Comparison of ENCODE assay signal across 11 cellular contexts in genomic region chr1:178933709-178934573, GRCh38.
DNase-seq lines count a peak whose midpoint lies in the region; ATAC-seq and TF ChIP-seq lines count a peak whose summit lies in the region.
"Had no signal": no experiment of that assay in that cellular context is flagged by ENCODE, and none has a peak within 500 bp of the region (broad histone marks: within the 10 kb centered on the region; RNA-seq: fewer than 3 reads in every experiment).

No MANE protein-coding gene starts in this region.

- H3K9me3 ChIP-seq in gastroesophageal sphincter: no peaks in the 10 kb centered on the region
- no peaks in the 10 kb centered on the region for H3K9me3 ChIP-seq in skeletal muscle tissue (ENCODE audit: control insufficient read depth in 3 of 3, low read length in 3 of 3)

- TF ChIP-seq CTCF in gastroesophageal sphincter (IDR thresholded peaks at IDR 0.05): no peak

- intact Hi-C loops in activated T-helper 1 cell treated with anti-CD3 and anti-CD28 coated beads, Interleukin-12 subunit alpha, Interleukin-12 subunit beta, Interleukin-2, Interleukin-4 antibody, amounts not matched to agents 30 ng/mL and 10 ng/mL and 1 ng/mL, durations not matched to agents 14 hours and 24 hours and 36 hours (cut with micrococcal nuclease): no loop called here

- H3K4me1 Mint-ChIP-seq in activated T-helper 1 cell treated with anti-CD3 and anti-CD28 coated beads, Interleukin-12 subunit alpha, Interleukin-12 subunit beta, Interleukin-2, Interleukin-4 antibody, amounts not matched to agents 30 ng/mL and 10 ng/mL and 1 ng/mL, durations not matched to agents 14 hours and 24 hours and 36 hours (ENCODE audit: low read depth): no peaks in the 10 kb centered on the region

- no peak overlapping the region for H3K4me3 Mint-ChIP-seq in activated T-helper 1 cell treated with anti-CD3 and anti-CD28 coated beads, Interleukin-12 subunit alpha, Interleukin-12 subunit beta, Interleukin-2, Interleukin-4 antibody, amounts not matched to agents 30 ng/mL and 10 ng/mL and 1 ng/mL, durations not matched to agents 14 hours and 24 hours and 36 hours

- H3K4me1 ChIP-seq in gastroesophageal sphincter (peaks cover 32 to 95% (median 53%) of the 10 kb centered on the region in 3 donors), skeletal muscle tissue (ENCODE audit: control insufficient read depth in 3 of 3, insufficient read depth in 3 of 3, low read length in 3 of 3) (peaks cover 25 to 34% (median 32%) of the 10 kb centered on the region in 3 donors)

- TF ChIP-seq EP300 in gastroesophageal sphincter (IDR thresholded peaks at IDR 0.05): no peak

- H3K9me3 Mint-ChIP-seq in activated T-helper 1 cell treated with anti-CD3 and anti-CD28 coated beads, Interleukin-12 subunit alpha, Interleukin-12 subunit beta, Interleukin-2, Interleukin-4 antibody, amounts not matched to agents 30 ng/mL and 10 ng/mL and 1 ng/mL, durations not matched to agents 14 hours and 24 hours and 36 hours: no peaks in the 10 kb centered on the region

- peaks cover 8% of the 10 kb centered on the region for H3K27me3 Mint-ChIP-seq in activated T-helper 1 cell treated with anti-CD3 and anti-CD28 coated beads, Interleukin-12 subunit alpha, Interleukin-12 subunit beta, Interleukin-2, Interleukin-4 antibody, amounts not matched to agents 30 ng/mL and 10 ng/mL and 1 ng/mL, durations not matched to agents 14 hours and 24 hours and 36 hours (ENCODE audit: insufficient read depth)

- no peaks in the 10 kb centered on the region for H3K27me3 ChIP-seq in gastroesophageal sphincter
- H3K27me3 ChIP-seq in skeletal muscle tissue (ENCODE audit: control insufficient read depth in 3 of 3, insufficient read depth in 3 of 3, low read length in 3 of 3): no peaks in the 10 kb centered on the region

- 66 to 89% methylated on average over 3 to 5 of the region's 6 CpGs for WGBS in gastroesophageal sphincter (ENCODE audit: low coverage in 1 of 2), 2 donors

- TF ChIP-seq POLR2A in gastroesophageal sphincter (IDR thresholded peaks at IDR 0.05): no peak

- no peaks in the 10 kb centered on the region for H3K36me3 Mint-ChIP-seq in activated T-helper 1 cell treated with anti-CD3 and anti-CD28 coated beads, Interleukin-12 subunit alpha, Interleukin-12 subunit beta, Interleukin-2, Interleukin-4 antibody, amounts not matched to agents 30 ng/mL and 10 ng/mL and 1 ng/mL, durations not matched to agents 14 hours and 24 hours and 36 hours (ENCODE audit: low read depth)

- H3K9ac ChIP-seq in skeletal muscle tissue (ENCODE audit: low read depth in 1 of 3, low read length in 3 of 3): no peak overlapping the region

- H3K4me3 ChIP-seq in gastroesophageal sphincter (no peak overlapping the region), skeletal muscle tissue (ENCODE audit: low read length in 3 of 3) (no peak overlapping the region)
- H3K4me3 ChIP-seq: smooth muscle cell had no signal

- ATAC-seq in GM18868 (IDR thresholded peaks at IDR 0.05; ENCODE audit: unreplicated experiment) (peak; percentile 50), gastroesophageal sphincter (no peak), HG03135 (IDR thresholded peaks at IDR 0.05; ENCODE audit: unreplicated experiment) (no peak)

- no peak overlapping the region for H3K27ac Mint-ChIP-seq in activated T-helper 1 cell treated with anti-CD3 and anti-CD28 coated beads, Interleukin-12 subunit alpha, Interleukin-12 subunit beta, Interleukin-2, Interleukin-4 antibody, amounts not matched to agents 30 ng/mL and 10 ng/mL and 1 ng/mL, durations not matched to agents 14 hours and 24 hours and 36 hours

- DNase-seq in NOMO-1 treated with dmso at 0.1 percent for 144 hours (lab: John Stamatoyannopoulos, UW; ENCODE audit: unreplicated experiment) (peak; percentile 50), hepatic stellate cell (ENCODE audit: low spot score) (no peak), HUDEP-2 (lab: John Stamatoyannopoulos, UW; ENCODE audit: unreplicated experiment in 76 of 76) (no peak)
- no peak for DNase-seq in activated T-helper 1 cell treated with anti-CD3 and anti-CD28 coated beads, Interleukin-12 subunit alpha, Interleukin-12 subunit beta, Interleukin-2, Interleukin-4 antibody, amounts not matched to agents 30 ng/mL and 10 ng/mL and 1 ng/mL, durations not matched to agents 14 hours and 24 hours and 36 hours (ENCODE audit: low spot score)
- DNase-seq: NCI-H1105 treated with DMSO at 0.1 percent for 48 hours, NCI-H526 treated with DMSO at 0.1 percent for 48 hours had no signal

- H3K36me3 ChIP-seq in gastroesophageal sphincter (no peaks in the 10 kb centered on the region), skeletal muscle tissue (ENCODE audit: control insufficient read depth in 3 of 3, insufficient read depth in 3 of 3, low read length in 3 of 3) (no peaks in the 10 kb centered on the region)

- peak overlapping the region; percentile 80 to 93 (median 88) for H3K27ac ChIP-seq in gastroesophageal sphincter
- peak overlapping the region; percentile 54 for H3K27ac ChIP-seq in skeletal muscle tissue (ENCODE audit: low read depth, low read length)
